ENCODE assay signal across 8 cellular contexts in the genomic region with DNA sequence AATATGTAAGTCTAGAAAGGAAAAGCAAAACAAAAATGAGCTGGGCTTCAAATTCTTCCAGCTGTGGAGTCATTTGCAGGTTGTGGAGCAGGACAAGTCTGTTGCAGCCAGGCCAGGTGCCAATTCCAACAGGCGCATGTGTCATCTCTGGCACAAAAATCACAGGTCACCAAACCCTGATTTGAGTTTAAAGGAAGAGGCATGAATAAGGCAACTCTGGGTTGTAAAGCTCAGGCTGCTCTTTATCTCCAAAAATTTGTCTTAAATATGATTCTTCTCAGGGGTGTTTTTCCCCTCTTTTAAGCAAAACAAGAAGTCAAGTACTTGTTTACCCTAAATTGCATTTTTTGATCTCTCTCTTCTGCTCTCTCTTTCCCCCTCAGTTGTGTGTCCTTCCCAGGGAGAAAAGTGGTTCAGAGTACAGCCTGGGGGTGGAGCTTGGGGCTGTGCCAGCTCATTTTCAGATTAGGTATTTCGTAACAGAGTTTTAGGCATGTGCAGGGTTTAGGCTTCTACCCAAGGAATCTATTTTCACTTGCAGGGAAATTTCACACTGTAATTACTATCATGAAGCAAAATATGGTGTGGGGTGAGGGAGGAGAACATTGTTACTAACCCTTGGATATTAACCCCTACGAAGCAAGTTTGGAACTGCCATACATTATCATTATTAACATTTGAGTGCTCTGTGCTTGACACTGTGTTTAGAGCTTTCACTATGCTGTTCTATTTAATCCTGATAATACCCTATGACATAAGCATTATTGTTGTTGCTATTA. TPM values are rescaled to one million over a fixed set of nuclear protein-coding genes. Genes with fewer than 3 reads are reported as not detected.
DNase-seq lines count a peak whose midpoint lies in the region; ATAC-seq and TF ChIP-seq lines count a peak whose summit lies in the region.

No MANE protein-coding gene starts in this region.

- H2BK5ac ChIP-seq in neuronal stem cell (ENCODE audit: low read length) (no peak overlapping the region), mesendoderm (ENCODE audit: low read length) (no peak overlapping the region)

- no peaks in the 10 kb centered on the region for H3K79me2 ChIP-seq in mesendoderm (ENCODE audit: control insufficient read depth, insufficient read depth, low read length)

- CTCF ChIA-PET in activated CD8-positive, alpha-beta T cell treated with anti-CD3 and anti-CD28 coated beads, Interleukin-2, amount 10 ng/mL, durations not matched to agents 7 days and 5 days (lab: Charles Lee) = interaction anchor here (0.8 to 2.1 kb wide), 8 partner anchors 9 to 288 kb away, joined by 3 to 26 read pairs (median 4); partner anchors contain the start of gene NCOA3

- peaks cover 51% of the 10 kb centered on the region for H3K4me1 Mint-ChIP-seq in activated CD8-positive, alpha-beta T cell treated with anti-CD3 and anti-CD28 coated beads, Interleukin-2, amount 10 ng/mL, durations not matched to agents 7 days and 5 days (ENCODE audit: low read depth)

- peak overlapping the region; percentile 72 for H2AFZ ChIP-seq in neuronal stem cell (ENCODE audit: low read length)

- H2BK120ac ChIP-seq in neuronal stem cell (ENCODE audit: low read depth, low read length) = no peak overlapping the region
- H2BK120ac ChIP-seq in mesendoderm (ENCODE audit: low read depth, low read length) = no peak overlapping the region

- intact Hi-C loops in esophagus squamous epithelium (cut with DNase I) = no loop called here
- intact Hi-C loops in vagina (cut with DNase I) = no loop called here

- no peak overlapping the region for H3K18ac ChIP-seq in neuronal stem cell (ENCODE audit: low read length)
- no peak overlapping the region for H3K18ac ChIP-seq in mesendoderm (ENCODE audit: low read length)

- no peak overlapping the region for H4K91ac ChIP-seq in neuronal stem cell (ENCODE audit: low read depth, low read length, poor library complexity)

- H3K9me3 ChIP-seq in esophagus squamous epithelium (no peaks in the 10 kb centered on the region), neuronal stem cell (replicated peaks in 1 of 2; ENCODE audit: control insufficient read depth in 2 of 2, insufficient read depth in 1 of 2, low read depth in 1 of 2, low read length in 2 of 2) (no peaks in the 10 kb centered on the region), vagina (no peaks in the 10 kb centered on the region)

- peaks cover 6 to 53% (median 21%) of the 10 kb centered on the region in 3 donors for H3K4me1 ChIP-seq in esophagus squamous epithelium
- peaks cover 0 to 6% of the 10 kb centered on the region in 2 donors for H3K4me1 ChIP-seq in neuronal stem cell (ENCODE audit: control insufficient read depth in 2 of 2, insufficient read depth in 1 of 2, low read depth in 1 of 2, low read length in 2 of 2)
- peaks cover 23% of the 10 kb centered on the region for H3K4me1 ChIP-seq in vagina
- H3K4me1 ChIP-seq in mesendoderm (ENCODE audit: control insufficient read depth, low read depth, low read length) = peaks cover 2% of the 10 kb centered on the region

- ATAC-seq in activated CD8-positive, alpha-beta T cell treated with anti-CD3 and anti-CD28 coated beads, Interleukin-2, amount 10 ng/mL, durations not matched to agents 7 days and 5 days = peak; percentile 71

- TF ChIP-seq CTCF in HFF-Myc (IDR thresholded peaks at IDR 0.05; ENCODE audit: low read depth, low read length, missing control alignments) (no peak), esophagus squamous epithelium (IDR thresholded peaks at IDR 0.05) (no peak), vagina (IDR thresholded peaks at IDR 0.05) (no peak)

- H3K27me3 ChIP-seq in esophagus squamous epithelium = no peaks in the 10 kb centered on the region
- no peaks in the 10 kb centered on the region for H3K27me3 ChIP-seq in neuronal stem cell (ENCODE audit: control insufficient read depth in 3 of 3, insufficient read depth in 3 of 3, low read depth in 1 of 3, low read length in 3 of 3)
- no peaks in the 10 kb centered on the region for H3K27me3 ChIP-seq in vagina
- H3K27me3 ChIP-seq in mesendoderm (ENCODE audit: insufficient read depth, low read length, poor library complexity) = no peaks in the 10 kb centered on the region

- peak; percentile 71 for DNase-seq in AG08395 (ENCODE audit: low spot score)
- peak; percentile 49 for DNase-seq in HFF-Myc (ENCODE audit: extremely low read depth, low read depth)
- peak; percentile 74 for DNase-seq in NCI-H69 (lab: John Stamatoyannopoulos, UW)
- DNase-seq in activated CD8-positive, alpha-beta T cell treated with anti-CD3 and anti-CD28 coated beads, Interleukin-2, amount 10 ng/mL, durations not matched to agents 7 days and 5 days = peak; percentile 68
- DNase-seq in esophagus squamous epithelium (lab: John Stamatoyannopoulos, UW) = no peak
- no peak for DNase-seq in neuronal stem cell (ENCODE audit: low spot score)
- no peak for DNase-seq in vagina (ENCODE audit: extremely low spot score in 2 of 2)
- DNase-seq in mesendoderm = no peak

- no peak overlapping the region for H2BK12ac ChIP-seq in neuronal stem cell (ENCODE audit: low read length)

- 2 to 7% methylated on average over 3 of the region's 3 CpGs for whole genome bisulfite sequencing in esophagus squamous epithelium, 2 donors
- no CpG with 5 or more reads among the region's 3 CpGs for WGBS in neuronal stem cell (ENCODE audit: extremely low coverage in 2 of 2, insufficient read length in 2 of 2, insufficient replicate concordance in 1 of 2), 2 donors
- no CpG with 5 or more reads among the region's 3 CpGs for WGBS in mesendoderm (ENCODE audit: extremely low coverage, insufficient coverage, low lambda C conversion rate)

- H3K36me3 ChIP-seq in esophagus squamous epithelium = no peaks in the 10 kb centered on the region
- no peaks in the 10 kb centered on the region for H3K36me3 ChIP-seq in neuronal stem cell (replicated peaks in 1 of 2; ENCODE audit: control insufficient read depth in 2 of 2, insufficient read depth in 2 of 2, low read length in 2 of 2)
- no peaks in the 10 kb centered on the region for H3K36me3 ChIP-seq in vagina
- H3K36me3 ChIP-seq in mesendoderm (ENCODE audit: control insufficient read depth, insufficient read depth, low read length) = no peaks in the 10 kb centered on the region

- H3K36me3 Mint-ChIP-seq in activated CD8-positive, alpha-beta T cell treated with anti-CD3 and anti-CD28 coated beads, Interleukin-2, amount 10 ng/mL, durations not matched to agents 7 days and 5 days (ENCODE audit: low read depth) = peaks cover 4% of the 10 kb centered on the region

- H3K79me1 ChIP-seq in neuronal stem cell (ENCODE audit: low read depth, low read length) = no peaks in the 10 kb centered on the region
- no peaks in the 10 kb centered on the region for H3K79me1 ChIP-seq in mesendoderm (ENCODE audit: low read length)

- H3K9me3 Mint-ChIP-seq in activated CD8-positive, alpha-beta T cell treated with anti-CD3 and anti-CD28 coated beads, Interleukin-2, amount 10 ng/mL, durations not matched to agents 7 days and 5 days (ENCODE audit: insufficient read depth) = no peaks in the 10 kb centered on the region

- H2AK5ac ChIP-seq in neuronal stem cell (ENCODE audit: low read depth, low read length) (no peak overlapping the region), mesendoderm (ENCODE audit: low read length) (no peak overlapping the region)

- H2BK15ac ChIP-seq in neuronal stem cell (ENCODE audit: low read length) = no peak overlapping the region
- H2BK15ac ChIP-seq in mesendoderm (replicated peaks; ENCODE audit: low read depth) = no peak overlapping the region

- H3K23ac ChIP-seq in neuronal stem cell (ENCODE audit: low read depth, low read length, poor library complexity) (no peak overlapping the region), mesendoderm (ENCODE audit: low read length) (no peak overlapping the region)

- no peak overlapping the region for H4K5ac ChIP-seq in mesendoderm (ENCODE audit: low read length)

- no peak overlapping the region for H3K4me2 ChIP-seq in neuronal stem cell (ENCODE audit: insufficient read depth, low read length, poor library complexity, severe bottlenecking)
- H3K4me2 ChIP-seq in mesendoderm (ENCODE audit: low read length) = no peak overlapping the region

- H3K4me3 ChIP-seq in HFF-Myc (replicated peaks; ENCODE audit: low read depth, low read length) = no peak overlapping the region
- peak overlapping the region in 1 of 4 donors; percentile 26 for H3K4me3 ChIP-seq in esophagus squamous epithelium
- no peak overlapping the region for H3K4me3 ChIP-seq in neuronal stem cell (ENCODE audit: low read length in 2 of 2)
- H3K4me3 ChIP-seq in vagina = peak overlapping the region in 1 of 2 donors; percentile 24
- no peak overlapping the region for H3K4me3 ChIP-seq in mesendoderm (ENCODE audit: low read length)

- H3K14ac ChIP-seq in neuronal stem cell (ENCODE audit: low read length) = no peak overlapping the region

- H3K4ac ChIP-seq in neuronal stem cell (ENCODE audit: low read length) = no peak overlapping the region
- H3K4ac ChIP-seq in mesendoderm (ENCODE audit: low read depth, low read length) = no peak overlapping the region

- POLR2A ChIA-PET in activated CD8-positive, alpha-beta T cell treated with anti-CD3 and anti-CD28 coated beads, Interleukin-2, amount 10 ng/mL, durations not matched to agents 7 days and 5 days (lab: Charles Lee) = interaction anchor here (1.2 to 1.6 kb wide), 3 partner anchors 9 to 137 kb away, joined by 4 to 26 read pairs (median 4); partner anchors contain the start of genes NCOA3 and ZMYND8

- H3K9ac ChIP-seq in neuronal stem cell (ENCODE audit: low read depth, low read length, poor library complexity) (no peak overlapping the region), mesendoderm (ENCODE audit: low read length) (no peak overlapping the region)

- no peak overlapping the region for H4K8ac ChIP-seq in neuronal stem cell (ENCODE audit: low read depth, low read length)
- no peak overlapping the region for H4K8ac ChIP-seq in mesendoderm (ENCODE audit: low read depth, low read length)

- no peaks in the 10 kb centered on the region for H3K27me3 Mint-ChIP-seq in activated CD8-positive, alpha-beta T cell treated with anti-CD3 and anti-CD28 coated beads, Interleukin-2, amount 10 ng/mL, durations not matched to agents 7 days and 5 days (ENCODE audit: low read depth)

- H3K27ac ChIP-seq in esophagus squamous epithelium = peak overlapping the region; percentile 73 to 86 (median 82)
- H3K27ac ChIP-seq in neuronal stem cell (replicated peaks; ENCODE audit: low read length) = no peak overlapping the region
- H3K27ac ChIP-seq in vagina = peak overlapping the region; percentile 64
- no peak overlapping the region for H3K27ac ChIP-seq in mesendoderm (ENCODE audit: low read depth, low read length)

- no peak for TF ChIP-seq POLR2A in esophagus squamous epithelium (IDR thresholded peaks at IDR 0.05)
- TF ChIP-seq POLR2A in vagina (IDR thresholded peaks at IDR 0.05) = no peak

- H3K4me3 Mint-ChIP-seq in activated CD8-positive, alpha-beta T cell treated with anti-CD3 and anti-CD28 coated beads, Interleukin-2, amount 10 ng/mL, durations not matched to agents 7 days and 5 days = peak overlapping the region; percentile 44

- peak overlapping the region; percentile 76 for H3K27ac Mint-ChIP-seq in activated CD8-positive, alpha-beta T cell treated with anti-CD3 and anti-CD28 coated beads, Interleukin-2, amount 10 ng/mL, durations not matched to agents 7 days and 5 days

- no peak overlapping the region for H3K56ac ChIP-seq in mesendoderm (ENCODE audit: low read length)

RNA-seq across cellular contexts. Expression of gene NCOA3, which starts 8.3 kb away (rescaled TPM):
- total RNA-seq in activated CD8-positive, alpha-beta T cell treated with anti-CD3 and anti-CD28 coated beads, Interleukin-2, amount 10 ng/mL, durations not matched to agents 7 days and 5 days = 10 to 100 TPM; 57.4 to 60.1 TPM
- 10 to 100 TPM; 26.7 to 40.2 (median 34.5) TPM for total RNA-seq in esophagus squamous epithelium
- 12.4 TPM for polyA plus RNA-seq in neuronal stem cell (2013, experiment 1 of 2)
- 13.0 TPM for polyA plus RNA-seq in neuronal stem cell (2013, experiment 2 of 2)
- 47.1 TPM for total RNA-seq in vagina
- 6.1 TPM for polyA plus RNA-seq in mesendoderm (2013, experiment 1 of 2)
- 6.3 TPM for polyA plus RNA-seq in mesendoderm (2013, experiment 2 of 2)

Comparison
In these comparisons a context has a peak if more than half of its experiments do, and no peak if none do; other contexts are left out.
1. DNase-seq: peak in AG08395 (single experiment), HFF-Myc (single experiment), NCI-H69 (single experiment) and activated CD8-positive, alpha-beta T cell treated with anti-CD3 and anti-CD28 coated beads, Interleukin-2, amount 10 ng/mL, durations not matched to agents 7 days and 5 days (single experiment); none in esophagus squamous epithelium (single experiment), neuronal stem cell (single experiment), vagina (0 of 2) and mesendoderm (single experiment).
2. H3K27ac ChIP-seq: peak in esophagus squamous epithelium (4 of 4) and vagina (single experiment); none in neuronal stem cell (single experiment) and mesendoderm (single experiment).